Comparison of ENCODE assay signal across 1 cellular context in genomic region chr21:25664462-25665070, GRCh38.
TF ChIP-seq lines count a peak whose summit lies in the region.

No MANE protein-coding gene starts in this region.

TF ChIP-seq in HepG2, 621 proteins besides CTCF, POLR2A, EP300 and RAD21:
- TF ChIP-seq, protein P1, sequence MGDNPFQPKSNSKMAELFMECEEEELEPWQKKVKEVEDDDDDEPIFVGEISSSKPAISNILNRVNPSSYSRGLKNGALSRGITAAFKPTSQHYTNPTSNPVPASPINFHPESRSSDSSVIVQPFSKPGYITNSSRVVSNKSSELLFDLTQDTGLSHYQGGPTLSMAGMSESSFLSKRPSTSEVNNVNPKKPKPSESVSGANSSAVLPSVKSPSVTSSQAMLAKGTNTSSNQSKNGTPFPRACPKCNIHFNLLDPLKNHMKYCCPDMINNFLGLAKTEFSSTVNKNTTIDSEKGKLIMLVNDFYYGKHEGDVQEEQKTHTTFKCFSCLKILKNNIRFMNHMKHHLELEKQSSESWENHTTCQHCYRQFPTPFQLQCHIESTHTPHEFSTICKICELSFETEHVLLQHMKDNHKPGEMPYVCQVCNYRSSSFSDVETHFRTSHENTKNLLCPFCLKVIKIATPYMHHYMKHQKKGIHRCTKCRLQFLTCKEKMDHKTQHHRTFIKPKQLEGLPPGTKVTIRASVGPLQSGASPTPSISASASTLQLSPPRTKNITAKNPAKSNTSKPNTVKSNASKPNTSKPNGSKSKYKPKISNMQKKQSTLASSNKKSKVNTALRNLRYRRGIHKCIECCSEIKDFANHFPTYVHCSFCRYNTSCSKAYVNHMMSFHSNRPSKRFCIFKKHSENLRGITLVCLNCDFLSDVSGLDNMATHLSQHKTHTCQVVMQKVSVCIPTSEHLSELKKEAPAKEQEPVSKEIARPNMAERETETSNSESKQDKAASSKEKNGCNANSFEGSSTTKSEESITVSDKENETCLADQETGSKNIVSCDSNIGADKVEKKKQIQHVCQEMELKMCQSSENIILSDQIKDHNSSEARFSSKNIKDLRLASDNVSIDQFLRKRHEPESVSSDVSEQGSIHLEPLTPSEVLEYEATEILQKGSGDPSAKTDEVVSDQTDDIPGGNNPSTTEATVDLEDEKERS (CRISPR knock-in tag; IDR thresholded peaks at IDR 0.05), result no peak
- TF ChIP-seq ATF7 (IDR thresholded peaks at IDR 0.05) (peak; percentile 64), ATF7 (CRISPR knock-in tag; IDR thresholded peaks at IDR 0.05) (no peak)
